2 cellular contexts compared by ENCODE assay signal in genomic region chr1:236297161-236297560, GRCh38.
TF ChIP-seq lines count a peak whose summit lies in the region.

No MANE protein-coding gene starts in this region.

TF ChIP-seq in HepG2, 621 proteins besides CTCF, POLR2A, EP300 and RAD21 (continued from another document):
- no peak for TF ChIP-seq ZNF503 (CRISPR knock-in tag; IDR thresholded peaks at IDR 0.05)

TF ChIP-seq in HEK293, 187 proteins besides CTCF, POLR2A, EP300 and RAD21 (continued from another document):
- no peak for TF ChIP-seq AEBP2 (tag by site-specific recombination; IDR thresholded peaks at IDR 0.05; ENCODE audit: borderline replicate concordance)
- TF ChIP-seq EGR2 (tag by site-specific recombination; IDR thresholded peaks at IDR 0.05; ENCODE audit: low read depth) = no peak
- TF ChIP-seq OSR2 (tag by site-specific recombination; IDR thresholded peaks at IDR 0.05) = peak; percentile 93
- no peak for TF ChIP-seq ZNF112 (tag by site-specific recombination; IDR thresholded peaks at IDR 0.05)
- TF ChIP-seq ZBTB48 (tag by site-specific recombination; IDR thresholded peaks at IDR 0.05) = no peak
- TF ChIP-seq ZEB2 (tag by site-specific recombination; IDR thresholded peaks at IDR 0.05) = 0 out of 2 replicates have a peak, but pooled peaks have one; percentile 42
- no peak for TF ChIP-seq PRDM6 (tag by site-specific recombination; IDR thresholded peaks at IDR 0.05)
- TF ChIP-seq ZNF48 (tag by site-specific recombination; IDR thresholded peaks at IDR 0.05) = no peak
- no peak for TF ChIP-seq PRDM1 (tag by site-specific recombination; IDR thresholded peaks at IDR 0.05)
- no peak for TF ChIP-seq ZNF169 (tag by site-specific recombination; IDR thresholded peaks at IDR 0.05)
- TF ChIP-seq KLF9 (tag by site-specific recombination; IDR thresholded peaks at IDR 0.05; ENCODE audit: low read depth) = no peak
- TF ChIP-seq ZNF629 (tag by site-specific recombination; IDR thresholded peaks at IDR 0.05) = peak; percentile 76
